ENCODE assay signal across 21 cellular contexts in genomic region chr3:148173836-148174235, GRCh38.
DNase-seq lines count a peak whose midpoint lies in the region; ATAC-seq and TF ChIP-seq lines count a peak whose summit lies in the region.
"Had no signal": no experiment of that assay in that cellular context is flagged by ENCODE, and none has a peak within 500 bp of the region (broad histone marks: within the 10 kb centered on the region; RNA-seq: fewer than 3 reads in every experiment).

No MANE protein-coding gene starts in this region.

- H3K14ac ChIP-seq in mesenchymal stem cell (ENCODE audit: low read length in 2 of 2): no peak overlapping the region

- H3K4me3 ChIP-seq in GM12865 (ENCODE audit: low read depth, low read length) (no peak overlapping the region), SK-N-MC (0 out of 2 replicates have a peak overlapping the region, but pooled peaks have one; percentile 6), mesenchymal stem cell (ENCODE audit: insufficient read depth in 1 of 2, low read depth in 1 of 2, low read length in 2 of 2) (no peak overlapping the region), left lung (no peak overlapping the region)
- H3K4me3 ChIP-seq: body of pancreas, lower lobe of right lung had no signal

- TF ChIP-seq CTCF in GM12865 (IDR thresholded peaks at IDR 0.05; ENCODE audit: insufficient read depth, low read depth, low read length, missing control alignments): no peak
- TF ChIP-seq CTCF in left lung (IDR thresholded peaks at IDR 0.05): no peak
- no peak for TF ChIP-seq CTCF in foreskin keratinocyte (conservative IDR thresholded peaks at IDR 0.05)

- no peak overlapping the region for H2BK15ac ChIP-seq in mesenchymal stem cell (ENCODE audit: low read depth, poor library complexity, severe bottlenecking)

- H3K27ac ChIP-seq in SK-N-MC: no peak overlapping the region; the same call in 1 of the 2 replicates
- peak overlapping the region; percentile 1 for H3K27ac ChIP-seq in mesenchymal stem cell (ENCODE audit: low read length, poor library complexity, severe bottlenecking)
- H3K27ac ChIP-seq in left lung: no peak overlapping the region
- no peak overlapping the region for H3K27ac ChIP-seq in foreskin keratinocyte
- H3K27ac ChIP-seq: body of pancreas, lower lobe of right lung had no signal

- no peak overlapping the region for H3K18ac ChIP-seq in mesenchymal stem cell (ENCODE audit: low read depth in 1 of 2, low read length in 2 of 2)

- H3K23ac ChIP-seq in mesenchymal stem cell (ENCODE audit: low read length in 2 of 2): no peak overlapping the region

- no peak overlapping the region for H2BK5ac ChIP-seq in mesenchymal stem cell (ENCODE audit: low read depth, low read length, poor library complexity, severe bottlenecking)

- H3K4me1 ChIP-seq in mesenchymal stem cell (ENCODE audit: control insufficient read depth, insufficient read depth, low read depth, low read length): no peaks in the 10 kb centered on the region
- H3K4me1 ChIP-seq in left lung: no peaks in the 10 kb centered on the region
- no peaks in the 10 kb centered on the region for H3K4me1 ChIP-seq in foreskin keratinocyte
- H3K4me1 ChIP-seq: body of pancreas, lower lobe of right lung had no signal

- H2BK120ac ChIP-seq in mesenchymal stem cell (ENCODE audit: low read depth, low read length): no peak overlapping the region

- H2BK12ac ChIP-seq in mesenchymal stem cell (ENCODE audit: low read length in 2 of 2): no peak overlapping the region

- no peak overlapping the region for H3K4ac ChIP-seq in mesenchymal stem cell (ENCODE audit: low read depth in 1 of 2, low read length in 2 of 2)

- H3K27me3 ChIP-seq in mesenchymal stem cell (ENCODE audit: control insufficient read depth in 1 of 2, insufficient read depth in 1 of 2, low read length in 2 of 2) (no peaks in the 10 kb centered on the region), left lung (no peaks in the 10 kb centered on the region), foreskin keratinocyte (no peaks in the 10 kb centered on the region)
- H3K27me3 ChIP-seq: body of pancreas had no signal

- H2AK5ac ChIP-seq in mesenchymal stem cell (ENCODE audit: low read length, severe bottlenecking): no peak overlapping the region

- 73% methylated on average over 4 of the region's 4 CpGs for WGBS in mesenchymal stem cell

- intact Hi-C loops in left lung (cut with DNase I): no loop called here

- H3K9me3 ChIP-seq in SK-N-MC (ENCODE audit: low read depth, low read length) (no peaks in the 10 kb centered on the region), mesenchymal stem cell (ENCODE audit: control insufficient read depth, low read length) (no peaks in the 10 kb centered on the region), left lung (no peaks in the 10 kb centered on the region)
- H3K9me3 ChIP-seq: body of pancreas, lower lobe of right lung had no signal

- H2AFZ ChIP-seq in mesenchymal stem cell (ENCODE audit: low read depth, low read length): no peak overlapping the region

- H4K8ac ChIP-seq in mesenchymal stem cell (ENCODE audit: low read length): no peak overlapping the region

- H4K91ac ChIP-seq in mesenchymal stem cell (ENCODE audit: low read length): no peak overlapping the region

- no peak overlapping the region for H3K4me2 ChIP-seq in mesenchymal stem cell (ENCODE audit: low read length, poor library complexity, severe bottlenecking)

- no peak overlapping the region for H3K9ac ChIP-seq in SK-N-MC (ENCODE audit: insufficient read length)
- H3K9ac ChIP-seq in mesenchymal stem cell (ENCODE audit: low read length): no peak overlapping the region

- H3K36me3 ChIP-seq in SK-N-MC (ENCODE audit: insufficient read depth, low read length) (no peaks in the 10 kb centered on the region), mesenchymal stem cell (ENCODE audit: control insufficient read depth in 1 of 2, insufficient read depth in 2 of 2, low read depth in 1 of 2, low read length in 2 of 2) (no peaks in the 10 kb centered on the region), left lung (no peaks in the 10 kb centered on the region)
- H3K36me3 ChIP-seq: lower lobe of right lung had no signal

- DNase-seq in GM12865 (ENCODE audit: low read depth) (peak; percentile 30), HCEC 1CT (peak; percentile 59), SK-N-MC (ENCODE audit: low read depth, low spot score) (no peak), mesenchymal stem cell (no peak), left lung (no peak), foreskin keratinocyte (no peak)
- DNase-seq: activated naive CD4-positive, alpha-beta T cell treated with Interleukin-2 at 50 U/mL for 16 hours; body of pancreas; COR-L47; GDM1; Karpas-422; lower lobe of right lung; NCI-H2029 treated with DMSO at 0.1 percent for 48 hours; NCI-H526; right cardiac atrium; stimulated activated CD4-positive, alpha-beta T cell treated with anti-CD3 and anti-CD28 coated beads, Interleukin-4, amount 100 ng/mL, for 1 hour; T-helper 17 cell; trophoblast cell had no signal

- H3K79me1 ChIP-seq in mesenchymal stem cell (replicated peaks; ENCODE audit: low read length, poor library complexity, severe bottlenecking): no peaks in the 10 kb centered on the region

- no peak for ATAC-seq in left lung
- no peak for ATAC-seq in GM19395 (IDR thresholded peaks at IDR 0.05; ENCODE audit: unreplicated experiment)
- ATAC-seq in foreskin keratinocyte: no peak
- ATAC-seq in HG02852 (IDR thresholded peaks at IDR 0.05; ENCODE audit: unreplicated experiment): no peak
- ATAC-seq: activated CD4-positive, CD25-positive, alpha-beta regulatory T cell treated with anti-CD3 and anti-CD28 coated beads, Interleukin-2, amount 50 U/mL, for 24 hours; body of pancreas; lower lobe of right lung; right cardiac atrium; T-helper 17 cell had no signal

Comparison
In these comparisons a context has a peak if more than half of its experiments do, and no peak if none do; other contexts are left out.
1. DNase-seq: peak in GM12865 (single experiment) and HCEC 1CT (single experiment); none in SK-N-MC (single experiment), mesenchymal stem cell (single experiment), left lung (0 of 2) and foreskin keratinocyte (0 of 2).